Comparison of ENCODE assay signal across 1 cellular context in the genomic region with DNA sequence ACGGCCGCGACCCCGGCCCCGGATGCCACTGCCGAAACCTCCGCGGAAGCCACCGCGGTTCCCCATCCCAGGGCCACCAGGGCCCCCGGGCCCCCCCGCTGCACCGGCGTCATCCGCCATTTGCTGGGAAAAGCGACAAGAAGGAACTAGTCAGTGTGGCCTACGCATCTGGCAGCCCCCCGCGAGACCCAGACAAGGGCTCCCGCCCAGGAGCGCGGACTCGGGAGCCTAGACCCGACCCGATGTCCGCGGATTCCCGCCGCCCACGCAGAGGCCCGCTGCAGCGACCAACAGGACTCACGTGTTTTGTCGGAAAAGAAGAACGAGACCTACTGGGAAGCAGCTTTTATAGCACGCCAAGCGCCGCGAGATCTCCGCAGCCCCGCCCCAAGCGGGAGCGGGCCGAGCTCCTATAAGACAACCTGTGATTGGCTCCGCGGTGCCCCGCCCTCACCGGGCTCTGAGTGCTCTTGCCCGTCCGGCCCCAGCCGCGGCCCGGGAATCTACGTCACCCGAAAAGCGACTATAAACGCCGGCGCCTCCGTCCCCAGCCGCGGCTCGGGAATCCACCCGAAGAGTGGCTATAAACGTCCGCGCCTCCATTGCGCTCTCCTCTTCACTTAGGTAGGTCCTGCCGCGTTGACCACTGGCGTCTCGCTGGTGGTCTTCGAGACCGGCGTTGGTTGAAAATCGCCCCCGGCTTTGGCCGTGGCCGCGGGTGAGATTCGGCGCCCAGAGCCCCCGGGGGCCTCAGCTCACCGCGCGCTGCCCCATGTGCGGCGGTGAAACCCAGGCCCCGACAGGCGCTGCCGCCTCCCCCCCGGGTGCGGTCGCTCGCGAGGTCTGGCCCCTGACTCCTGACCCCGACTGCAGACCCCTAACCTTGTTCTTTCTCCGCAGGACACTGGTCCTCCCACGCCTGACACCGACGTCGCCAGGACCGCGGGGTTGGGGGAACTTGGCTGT.
TF ChIP-seq lines count a peak whose summit lies in the region.

A gene (minus strand): TSS at position 321 of the 966 bp plus-strand sequence. CDS start 201 bp downstream, at position 120.

TF ChIP-seq in HepG2, 621 proteins besides CTCF, POLR2A, EP300 and RAD21 (continued from another document and continues in another):
- TF ChIP-seq, protein P1, sequence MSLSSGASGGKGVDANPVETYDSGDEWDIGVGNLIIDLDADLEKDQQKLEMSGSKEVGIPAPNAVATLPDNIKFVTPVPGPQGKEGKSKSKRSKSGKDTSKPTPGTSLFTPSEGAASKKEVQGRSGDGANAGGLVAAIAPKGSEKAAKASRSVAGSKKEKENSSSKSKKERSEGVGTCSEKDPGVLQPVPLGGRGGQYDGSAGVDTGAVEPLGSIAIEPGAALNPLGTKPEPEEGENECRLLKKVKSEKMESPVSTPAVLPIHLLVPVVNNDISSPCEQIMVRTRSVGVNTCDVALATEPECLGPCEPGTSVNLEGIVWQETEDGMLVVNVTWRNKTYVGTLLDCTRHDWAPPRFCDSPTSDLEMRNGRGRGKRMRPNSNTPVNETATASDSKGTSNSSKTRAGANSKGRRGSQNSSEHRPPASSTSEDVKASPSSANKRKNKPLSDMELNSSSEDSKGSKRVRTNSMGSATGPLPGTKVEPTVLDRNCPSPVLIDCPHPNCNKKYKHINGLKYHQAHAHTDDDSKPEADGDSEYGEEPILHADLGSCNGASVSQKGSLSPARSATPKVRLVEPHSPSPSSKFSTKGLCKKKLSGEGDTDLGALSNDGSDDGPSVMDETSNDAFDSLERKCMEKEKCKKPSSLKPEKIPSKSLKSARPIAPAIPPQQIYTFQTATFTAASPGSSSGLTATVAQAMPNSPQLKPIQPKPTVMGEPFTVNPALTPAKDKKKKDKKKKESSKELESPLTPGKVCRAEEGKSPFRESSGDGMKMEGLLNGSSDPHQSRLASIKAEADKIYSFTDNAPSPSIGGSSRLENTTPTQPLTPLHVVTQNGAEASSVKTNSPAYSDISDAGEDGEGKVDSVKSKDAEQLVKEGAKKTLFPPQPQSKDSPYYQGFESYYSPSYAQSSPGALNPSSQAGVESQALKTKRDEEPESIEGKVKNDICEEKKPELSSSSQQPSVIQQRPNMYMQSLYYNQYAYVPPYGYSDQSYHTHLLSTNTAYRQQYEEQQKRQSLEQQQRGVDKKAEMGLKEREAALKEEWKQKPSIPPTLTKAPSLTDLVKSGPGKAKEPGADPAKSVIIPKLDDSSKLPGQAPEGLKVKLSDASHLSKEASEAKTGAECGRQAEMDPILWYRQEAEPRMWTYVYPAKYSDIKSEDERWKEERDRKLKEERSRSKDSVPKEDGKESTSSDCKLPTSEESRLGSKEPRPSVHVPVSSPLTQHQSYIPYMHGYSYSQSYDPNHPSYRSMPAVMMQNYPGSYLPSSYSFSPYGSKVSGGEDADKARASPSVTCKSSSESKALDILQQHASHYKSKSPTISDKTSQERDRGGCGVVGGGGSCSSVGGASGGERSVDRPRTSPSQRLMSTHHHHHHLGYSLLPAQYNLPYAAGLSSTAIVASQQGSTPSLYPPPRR (CRISPR knock-in tag; IDR thresholded peaks at IDR 0.05; ENCODE audit: borderline replicate concordance) = no peak
- TF ChIP-seq, protein P2, sequence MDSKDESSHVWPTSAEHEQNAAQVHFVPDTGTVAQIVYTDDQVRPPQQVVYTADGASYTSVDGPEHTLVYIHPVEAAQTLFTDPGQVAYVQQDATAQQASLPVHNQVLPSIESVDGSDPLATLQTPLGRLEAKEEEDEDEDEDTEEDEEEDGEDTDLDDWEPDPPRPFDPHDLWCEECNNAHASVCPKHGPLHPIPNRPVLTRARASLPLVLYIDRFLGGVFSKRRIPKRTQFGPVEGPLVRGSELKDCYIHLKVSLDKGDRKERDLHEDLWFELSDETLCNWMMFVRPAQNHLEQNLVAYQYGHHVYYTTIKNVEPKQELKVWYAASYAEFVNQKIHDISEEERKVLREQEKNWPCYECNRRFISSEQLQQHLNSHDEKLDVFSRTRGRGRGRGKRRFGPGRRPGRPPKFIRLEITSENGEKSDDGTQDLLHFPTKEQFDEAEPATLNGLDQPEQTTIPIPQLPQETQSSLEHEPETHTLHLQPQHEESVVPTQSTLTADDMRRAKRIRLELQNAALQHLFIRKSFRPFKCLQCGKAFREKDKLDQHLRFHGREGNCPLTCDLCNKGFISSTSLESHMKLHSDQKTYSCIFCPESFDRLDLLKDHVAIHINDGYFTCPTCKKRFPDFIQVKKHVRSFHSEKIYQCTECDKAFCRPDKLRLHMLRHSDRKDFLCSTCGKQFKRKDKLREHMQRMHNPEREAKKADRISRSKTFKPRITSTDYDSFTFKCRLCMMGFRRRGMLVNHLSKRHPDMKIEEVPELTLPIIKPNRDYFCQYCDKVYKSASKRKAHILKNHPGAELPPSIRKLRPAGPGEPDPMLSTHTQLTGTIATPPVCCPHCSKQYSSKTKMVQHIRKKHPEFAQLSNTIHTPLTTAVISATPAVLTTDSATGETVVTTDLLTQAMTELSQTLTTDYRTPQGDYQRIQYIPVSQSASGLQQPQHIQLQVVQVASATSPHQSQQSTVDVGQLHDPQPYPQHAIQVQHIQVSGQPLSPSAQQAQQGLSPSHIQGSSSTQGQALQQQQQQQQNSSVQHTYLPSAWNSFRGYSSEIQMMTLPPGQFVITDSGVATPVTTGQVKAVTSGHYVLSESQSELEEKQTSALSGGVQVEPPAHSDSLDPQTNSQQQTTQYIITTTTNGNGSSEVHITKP (CRISPR knock-in tag; IDR thresholded peaks at IDR 0.05; ENCODE audit: low read depth) = 0 out of 2 replicates have a peak, but pooled peaks have one; percentile 27
- TF ChIP-seq ZNF331 (CRISPR knock-in tag; IDR thresholded peaks at IDR 0.05) (no peak; the same call in 1 of the 2 replicates), ZNF850 (CRISPR knock-in tag; conservative IDR thresholded peaks at IDR 0.05) (no peak; the same call in 1 of the 2 replicates), RBM22 (optimal IDR thresholded peaks at IDR 0.05; ENCODE audit: low read length) (peak; percentile 82), ZNF720 (CRISPR knock-in tag; IDR thresholded peaks at IDR 0.05) (no peak), TBX3 (IDR thresholded peaks at IDR 0.05; ENCODE audit: borderline replicate concordance) (no peak), ZNF354B (CRISPR knock-in tag; IDR thresholded peaks at IDR 0.05) (no peak), TSC22D2 (CRISPR knock-in tag; IDR thresholded peaks at IDR 0.05; ENCODE audit: borderline replicate concordance) (no peak; the same call in 1 of the 2 replicates), HHEX (CRISPR knock-in tag; IDR thresholded peaks at IDR 0.05) (no peak), BHLHE40 (IDR thresholded peaks at IDR 0.05; ENCODE audit: low read length) (peak; percentile 54; the same call in 1 of the 2 replicates), NCOR1 (IDR thresholded peaks at IDR 0.05; ENCODE audit: borderline replicate concordance, low read length) (no peak), EEA1 (CRISPR knock-in tag; IDR thresholded peaks at IDR 0.05; ENCODE audit: borderline replicate concordance) (no peak), NPAS2 (CRISPR knock-in tag; IDR thresholded peaks at IDR 0.05; ENCODE audit: borderline replicate concordance) (0 out of 2 replicates have a peak, but pooled peaks have one; percentile 20), HNRNPK (IDR thresholded peaks at IDR 0.05; ENCODE audit: low read depth, low read length, poor library complexity, severe bottlenecking) (no peak), KDM5B (CRISPR knock-in tag; IDR thresholded peaks at IDR 0.05; ENCODE audit: borderline replicate concordance) (peak; percentile 42; the same call in 1 of the 2 replicates), AHR (CRISPR knock-in tag; IDR thresholded peaks at IDR 0.05) (peak; percentile 92; the same call in 1 of the 2 replicates), ZNF546 (CRISPR knock-in tag; conservative IDR thresholded peaks at IDR 0.05) (no peak; the same call in 1 of the 2 replicates), ZFP36L1 (CRISPR knock-in tag; IDR thresholded peaks at IDR 0.05) (peak; percentile 65; the same call in 1 of the 2 replicates), NFE2L1 (CRISPR knock-in tag; IDR thresholded peaks at IDR 0.05; ENCODE audit: borderline replicate concordance) (no peak; the same call in 1 of the 2 replicates), ZNF776 (CRISPR knock-in tag; IDR thresholded peaks at IDR 0.05) (peak; percentile 60; the same call in 1 of the 2 replicates), FOSL2 (CRISPR knock-in tag; IDR thresholded peaks at IDR 0.05) (peak; percentile 47; the same call in 1 of the 2 replicates)
- TF ChIP-seq, protein P3, sequence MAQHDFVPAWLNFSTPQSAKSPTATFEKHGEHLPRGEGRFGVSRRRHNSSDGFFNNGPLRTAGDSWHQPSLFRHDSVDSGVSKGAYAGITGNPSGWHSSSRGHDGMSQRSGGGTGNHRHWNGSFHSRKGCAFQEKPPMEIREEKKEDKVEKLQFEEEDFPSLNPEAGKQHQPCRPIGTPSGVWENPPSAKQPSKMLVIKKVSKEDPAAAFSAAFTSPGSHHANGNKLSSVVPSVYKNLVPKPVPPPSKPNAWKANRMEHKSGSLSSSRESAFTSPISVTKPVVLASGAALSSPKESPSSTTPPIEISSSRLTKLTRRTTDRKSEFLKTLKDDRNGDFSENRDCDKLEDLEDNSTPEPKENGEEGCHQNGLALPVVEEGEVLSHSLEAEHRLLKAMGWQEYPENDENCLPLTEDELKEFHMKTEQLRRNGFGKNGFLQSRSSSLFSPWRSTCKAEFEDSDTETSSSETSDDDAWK (CRISPR knock-in tag; IDR thresholded peaks at IDR 0.05) = no peak
- TF ChIP-seq, protein P4, sequence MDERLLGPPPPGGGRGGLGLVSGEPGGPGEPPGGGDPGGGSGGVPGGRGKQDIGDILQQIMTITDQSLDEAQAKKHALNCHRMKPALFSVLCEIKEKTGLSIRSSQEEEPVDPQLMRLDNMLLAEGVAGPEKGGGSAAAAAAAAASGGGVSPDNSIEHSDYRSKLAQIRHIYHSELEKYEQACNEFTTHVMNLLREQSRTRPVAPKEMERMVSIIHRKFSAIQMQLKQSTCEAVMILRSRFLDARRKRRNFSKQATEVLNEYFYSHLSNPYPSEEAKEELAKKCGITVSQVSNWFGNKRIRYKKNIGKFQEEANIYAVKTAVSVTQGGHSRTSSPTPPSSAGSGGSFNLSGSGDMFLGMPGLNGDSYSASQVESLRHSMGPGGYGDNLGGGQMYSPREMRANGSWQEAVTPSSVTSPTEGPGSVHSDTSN (CRISPR knock-in tag; IDR thresholded peaks at IDR 0.05) = no peak
- TF ChIP-seq, protein P5, sequence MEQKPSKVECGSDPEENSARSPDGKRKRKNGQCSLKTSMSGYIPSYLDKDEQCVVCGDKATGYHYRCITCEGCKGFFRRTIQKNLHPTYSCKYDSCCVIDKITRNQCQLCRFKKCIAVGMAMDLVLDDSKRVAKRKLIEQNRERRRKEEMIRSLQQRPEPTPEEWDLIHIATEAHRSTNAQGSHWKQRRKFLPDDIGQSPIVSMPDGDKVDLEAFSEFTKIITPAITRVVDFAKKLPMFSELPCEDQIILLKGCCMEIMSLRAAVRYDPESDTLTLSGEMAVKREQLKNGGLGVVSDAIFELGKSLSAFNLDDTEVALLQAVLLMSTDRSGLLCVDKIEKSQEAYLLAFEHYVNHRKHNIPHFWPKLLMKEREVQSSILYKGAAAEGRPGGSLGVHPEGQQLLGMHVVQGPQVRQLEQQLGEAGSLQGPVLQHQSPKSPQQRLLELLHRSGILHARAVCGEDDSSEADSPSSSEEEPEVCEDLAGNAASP (CRISPR knock-in tag; IDR thresholded peaks at IDR 0.05; ENCODE audit: borderline replicate concordance) = no peak
- TF ChIP-seq, protein P6, sequence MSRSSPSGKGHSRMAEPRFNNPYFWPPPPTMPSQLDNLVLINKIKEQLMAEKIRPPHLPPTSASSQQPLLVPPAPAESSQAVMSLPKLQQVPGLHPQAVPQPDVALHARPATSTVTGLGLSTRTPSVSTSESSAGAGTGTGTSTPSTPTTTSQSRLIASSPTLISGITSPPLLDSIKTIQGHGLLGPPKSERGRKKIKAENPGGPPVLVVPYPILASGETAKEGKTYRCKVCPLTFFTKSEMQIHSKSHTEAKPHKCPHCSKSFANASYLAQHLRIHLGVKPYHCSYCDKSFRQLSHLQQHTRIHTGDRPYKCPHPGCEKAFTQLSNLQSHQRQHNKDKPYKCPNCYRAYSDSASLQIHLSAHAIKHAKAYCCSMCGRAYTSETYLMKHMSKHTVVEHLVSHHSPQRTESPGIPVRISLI (CRISPR knock-in tag; IDR thresholded peaks at IDR 0.05; ENCODE audit: borderline replicate concordance) = peak; percentile 7; the same call in 1 of the 2 replicates
- TF ChIP-seq, protein P7, sequence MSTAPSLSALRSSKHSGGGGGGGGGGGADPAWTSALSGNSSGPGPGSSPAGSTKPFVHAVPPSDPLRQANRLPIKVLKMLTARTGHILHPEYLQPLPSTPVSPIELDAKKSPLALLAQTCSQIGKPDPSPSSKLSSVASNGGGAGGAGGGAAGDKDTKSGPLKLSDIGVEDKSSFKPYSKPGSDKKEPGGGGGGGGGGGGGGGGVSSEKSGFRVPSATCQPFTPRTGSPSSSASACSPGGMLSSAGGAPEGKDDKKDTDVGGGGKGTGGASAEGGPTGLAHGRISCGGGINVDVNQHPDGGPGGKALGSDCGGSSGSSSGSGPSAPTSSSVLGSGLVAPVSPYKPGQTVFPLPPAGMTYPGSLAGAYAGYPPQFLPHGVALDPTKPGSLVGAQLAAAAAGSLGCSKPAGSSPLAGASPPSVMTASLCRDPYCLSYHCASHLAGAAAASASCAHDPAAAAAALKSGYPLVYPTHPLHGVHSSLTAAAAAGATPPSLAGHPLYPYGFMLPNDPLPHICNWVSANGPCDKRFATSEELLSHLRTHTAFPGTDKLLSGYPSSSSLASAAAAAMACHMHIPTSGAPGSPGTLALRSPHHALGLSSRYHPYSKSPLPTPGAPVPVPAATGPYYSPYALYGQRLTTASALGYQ (CRISPR knock-in tag; IDR thresholded peaks at IDR 0.05) = peak; percentile 66; the same call in 1 of the 2 replicates
- TF ChIP-seq, protein P8, sequence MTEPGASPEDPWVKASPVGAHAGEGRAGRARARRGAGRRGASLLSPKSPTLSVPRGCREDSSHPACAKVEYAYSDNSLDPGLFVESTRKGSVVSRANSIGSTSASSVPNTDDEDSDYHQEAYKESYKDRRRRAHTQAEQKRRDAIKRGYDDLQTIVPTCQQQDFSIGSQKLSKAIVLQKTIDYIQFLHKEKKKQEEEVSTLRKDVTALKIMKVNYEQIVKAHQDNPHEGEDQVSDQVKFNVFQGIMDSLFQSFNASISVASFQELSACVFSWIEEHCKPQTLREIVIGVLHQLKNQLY (CRISPR knock-in tag; IDR thresholded peaks at IDR 0.05) = peak; percentile 8; the same call in 1 of the 2 replicates
- TF ChIP-seq, protein P9, sequence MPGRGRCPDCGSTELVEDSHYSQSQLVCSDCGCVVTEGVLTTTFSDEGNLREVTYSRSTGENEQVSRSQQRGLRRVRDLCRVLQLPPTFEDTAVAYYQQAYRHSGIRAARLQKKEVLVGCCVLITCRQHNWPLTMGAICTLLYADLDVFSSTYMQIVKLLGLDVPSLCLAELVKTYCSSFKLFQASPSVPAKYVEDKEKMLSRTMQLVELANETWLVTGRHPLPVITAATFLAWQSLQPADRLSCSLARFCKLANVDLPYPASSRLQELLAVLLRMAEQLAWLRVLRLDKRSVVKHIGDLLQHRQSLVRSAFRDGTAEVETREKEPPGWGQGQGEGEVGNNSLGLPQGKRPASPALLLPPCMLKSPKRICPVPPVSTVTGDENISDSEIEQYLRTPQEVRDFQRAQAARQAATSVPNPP (CRISPR knock-in tag; IDR thresholded peaks at IDR 0.05) = no peak
